ENCODE assay signal across 27 cellular contexts in genomic region chr10:71618176-71618575, GRCh38.
"Had no signal": no experiment of that assay in that cellular context is flagged by ENCODE, and none has a peak within 500 bp of the region (broad histone marks: within the 10 kb centered on the region; RNA-seq: fewer than 3 reads in every experiment).

No MANE protein-coding gene starts in this region.

- H3K4me2 ChIP-seq: hepatocyte, smooth muscle cell had no signal

- H3K27me3 ChIP-seq: heart right ventricle, hepatocyte, neutrophil, pancreas, right lobe of liver, stomach, upper lobe of right lung had no signal

- H3K27ac ChIP-seq: heart right ventricle, hepatocyte, left ventricle myocardium inferior, neutrophil, pancreas, psoas muscle, right lobe of liver, stomach, thoracic aorta, tibial artery, upper lobe of right lung had no signal

- H3K4me1 ChIP-seq: pancreas had no signal

- H3K9me3 Mint-ChIP-seq: mesothelial cell of epicardium; naive B cell; natural killer cell; nephron progenitor cell; stimulated activated naive B cell treated with anti-CD40 and anti-IgM and Interleukin-4, amounts not matched to agents 10 μg/mL and 1 μg/mL and 100 μg/mL, for 72 hours had no signal

- H3K27ac Mint-ChIP-seq: mesothelial cell of epicardium; natural killer cell; nephron progenitor cell; stimulated activated naive B cell treated with anti-CD40 and anti-IgM and Interleukin-4, amounts not matched to agents 10 μg/mL and 1 μg/mL and 100 μg/mL, for 72 hours had no signal

- H3K4me3 ChIP-seq: heart right ventricle, hepatocyte, left ventricle myocardium inferior, lung, pancreas, psoas muscle, right lobe of liver, smooth muscle cell, stomach, thoracic aorta, tibial artery, upper lobe of right lung had no signal

- H3K36me3 Mint-ChIP-seq: mesothelial cell of epicardium; naive B cell; natural killer cell; stimulated activated naive B cell treated with anti-CD40 and anti-IgM and Interleukin-4, amounts not matched to agents 10 μg/mL and 1 μg/mL and 100 μg/mL, for 72 hours had no signal

- H3K4me3 Mint-ChIP-seq: mesothelial cell of epicardium; naive B cell; natural killer cell; nephron progenitor cell; stimulated activated naive B cell treated with anti-CD40 and anti-IgM and Interleukin-4, amounts not matched to agents 10 μg/mL and 1 μg/mL and 100 μg/mL, for 72 hours had no signal

- H3K9me3 ChIP-seq: heart right ventricle, left ventricle myocardium inferior, neutrophil, pancreas, psoas muscle, right lobe of liver, stomach, thoracic aorta, tibial artery, upper lobe of right lung had no signal

- ATAC-seq: heart right ventricle; natural killer cell; pancreas; psoas muscle; right lobe of liver; stimulated activated naive B cell treated with anti-CD40 and anti-IgM and Interleukin-4, amounts not matched to agents 10 μg/mL and 1 μg/mL and 100 μg/mL, for 72 hours; stimulated activated naive CD8-positive, alpha-beta T cell treated with anti-CD3 and anti-CD28 coated beads, Interleukin-15, Interleukin-2, amounts not matched to agents 100 U/mL and 50 U/mL, for 24 hours; upper lobe of right lung had no signal

- DNase-seq: glutamatergic neuron; heart right ventricle; islet precursor cell; left ventricle myocardium inferior; mesendoderm; naive B cell; natural killer cell; nephron progenitor cell; occipital lobe; pancreas; posterior cingulate gyrus; psoas muscle; right lobe of liver; stimulated activated CD4-positive, alpha-beta T cell treated with anti-CD3 and anti-CD28 coated beads, Interleukin-2, amount 100 ng/mL, for 24 hours; stimulated activated CD4-positive, alpha-beta T cell treated with anti-CD3 and anti-CD28 coated beads, Interleukin-4, amount 100 ng/mL, for 1 hour; stimulated activated naive B cell treated with anti-CD40 and anti-IgM and Interleukin-4, amounts not matched to agents 10 μg/mL and 1 μg/mL and 100 μg/mL, for 72 hours; stimulated activated naive CD8-positive, alpha-beta T cell treated with anti-CD3 and anti-CD28 coated beads, Interleukin-15, Interleukin-2, amounts not matched to agents 100 U/mL and 50 U/mL, for 24 hours; stomach; tibial artery; trophoblast cell; upper lobe of right lung had no signal

- H2AFZ ChIP-seq: hepatocyte had no signal

- H3K36me3 ChIP-seq: heart right ventricle, left ventricle myocardium inferior, neutrophil, pancreas, right lobe of liver, stomach, thoracic aorta, tibial artery, upper lobe of right lung had no signal

- H3K4me1 Mint-ChIP-seq: natural killer cell had no signal
